In the genomic region with DNA sequence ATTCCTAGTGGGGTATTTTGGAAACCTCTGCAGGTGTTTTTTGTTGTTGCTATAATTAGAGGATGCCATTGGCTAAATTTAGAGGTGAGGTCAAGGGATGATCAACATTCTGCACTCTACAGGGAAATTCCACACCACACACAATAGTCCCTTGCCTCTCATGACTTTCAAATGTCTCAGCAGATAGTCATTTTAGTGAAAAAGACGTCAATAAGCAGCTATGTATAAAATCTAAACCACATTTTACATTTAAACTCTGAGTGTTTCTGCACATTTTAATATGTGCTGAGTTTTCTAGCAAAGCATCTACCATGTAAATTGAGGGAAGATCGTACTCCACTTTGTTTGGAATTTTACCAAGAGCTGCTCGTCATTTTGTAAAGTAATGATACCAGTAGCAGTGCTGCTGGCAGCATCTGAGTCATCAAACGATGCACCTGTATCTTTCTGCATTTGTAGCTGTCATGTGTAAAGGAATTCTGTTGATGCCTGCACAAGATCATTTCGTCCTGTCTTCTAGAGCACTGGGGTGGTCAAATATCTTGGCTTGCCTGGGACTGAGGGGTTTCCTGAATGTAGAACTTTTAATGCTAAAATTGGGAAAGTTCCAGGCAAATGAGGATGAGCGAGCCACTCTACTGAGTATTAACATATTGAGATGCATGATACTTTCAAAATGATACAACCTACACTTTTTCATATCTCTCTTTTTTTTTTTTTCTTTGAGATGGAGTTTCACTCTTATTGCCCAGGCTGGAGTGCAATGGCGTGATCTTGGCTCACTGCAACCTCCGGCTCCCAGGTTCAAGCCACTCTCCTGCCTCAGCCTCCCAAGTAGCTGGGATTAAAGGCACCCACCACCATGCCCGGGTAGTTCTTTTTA, we compare ENCODE assay signal across 11 cellular contexts.
DNase-seq lines count a peak whose midpoint lies in the region; ATAC-seq and TF ChIP-seq lines count a peak whose summit lies in the region.
"Had no signal": no experiment of that assay in that cellular context is flagged by ENCODE, and none has a peak within 500 bp of the region (broad histone marks: within the 10 kb centered on the region; RNA-seq: fewer than 3 reads in every experiment).

No MANE protein-coding gene starts in this region.

- no peaks in the 10 kb centered on the region for H3K9me3 Mint-ChIP-seq in endothelial cell (ENCODE audit: unreplicated experiment)

- H3K4me1 Mint-ChIP-seq in endothelial cell (ENCODE audit: unreplicated experiment), result peaks cover 5% of the 10 kb centered on the region

- no peaks in the 10 kb centered on the region for H3K36me3 Mint-ChIP-seq in endothelial cell (ENCODE audit: low read depth, unreplicated experiment)

- peaks cover 3% of the 10 kb centered on the region for H3K27me3 Mint-ChIP-seq in endothelial cell (ENCODE audit: unreplicated experiment)
- H3K27me3 Mint-ChIP-seq: T-helper 17 cell had no signal

- no peaks in the 10 kb centered on the region for H3K4me1 ChIP-seq in foreskin keratinocyte
- H3K4me1 ChIP-seq: pancreas had no signal

- no peak for TF ChIP-seq CTCF in foreskin keratinocyte (conservative IDR thresholded peaks at IDR 0.05)
- TF ChIP-seq CTCF in endothelial cell (IDR thresholded peaks at IDR 0.05; ENCODE audit: unreplicated experiment), result no peak

- ATAC-seq in GM19043 (IDR thresholded peaks at IDR 0.05; ENCODE audit: low read depth, unreplicated experiment) (peak; percentile 61), HG02938 (IDR thresholded peaks at IDR 0.05; ENCODE audit: unreplicated experiment) (peak; percentile 67), foreskin keratinocyte (no peak)
- ATAC-seq: pancreas, T-helper 17 cell had no signal

- no peaks in the 10 kb centered on the region for H3K27me3 ChIP-seq in foreskin keratinocyte
- H3K27me3 ChIP-seq: pancreas had no signal

- H3K4me3 Mint-ChIP-seq in endothelial cell (ENCODE audit: unreplicated experiment), result no peak overlapping the region
- H3K4me3 Mint-ChIP-seq: T-helper 17 cell had no signal

- DNase-seq in AG20443 (ENCODE audit: low spot score) (peak; percentile 31), astrocyte of the hippocampus (ENCODE audit: low read depth, low spot score) (peak; percentile 26), GDM1 (lab: John Stamatoyannopoulos, UW) (no peak), NCI-H524 treated with DMSO at 0.1 percent for 48 hours (lab: John Stamatoyannopoulos, UW) (no peak), foreskin keratinocyte (no peak), endothelial cell (ENCODE audit: low spot score) (no peak)
- DNase-seq: NK-92 treated with Interleukin-12 subunit alpha and Interleukin-12 subunit beta, amount 100 ng/mL, for 24 hours; pancreas; T-helper 17 cell had no signal

- no peak overlapping the region for H3K27ac ChIP-seq in foreskin keratinocyte
- H3K27ac ChIP-seq: pancreas had no signal

- no peak overlapping the region for H3K27ac Mint-ChIP-seq in endothelial cell (ENCODE audit: unreplicated experiment)
- H3K27ac Mint-ChIP-seq: T-helper 17 cell had no signal

Comparison
In these comparisons a context has a peak if more than half of its experiments do, and no peak if none do; other contexts are left out.
1. DNase-seq: peak in AG20443 (single experiment) and astrocyte of the hippocampus (single experiment); none in GDM1 (single experiment), NCI-H524 treated with DMSO at 0.1 percent for 48 hours (single experiment), foreskin keratinocyte (0 of 2) and endothelial cell (single experiment).